3 cellular contexts compared by ENCODE assay signal in the genomic region with DNA sequence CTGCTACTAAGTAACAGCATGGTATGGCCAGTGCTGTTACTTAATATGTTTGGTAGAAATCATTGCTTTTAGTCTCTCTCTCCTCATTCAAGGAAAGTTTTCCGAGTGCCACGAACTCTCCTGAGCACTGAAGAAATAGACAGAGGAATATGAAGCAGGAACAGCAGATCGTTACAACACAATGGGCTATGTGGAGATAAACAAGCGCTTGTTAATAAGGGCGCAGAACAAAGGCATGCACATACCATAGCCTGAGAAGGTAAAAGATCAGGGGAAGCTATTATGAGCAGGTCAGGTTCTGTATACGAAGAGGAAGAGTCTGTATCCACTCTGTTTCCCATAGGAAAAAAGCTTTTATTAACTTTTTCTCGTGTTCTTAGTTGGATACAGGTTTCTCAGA.
"Had no signal": no experiment of that assay in that cellular context is flagged by ENCODE, and none has a peak within 500 bp of the region (broad histone marks: within the 10 kb centered on the region; RNA-seq: fewer than 3 reads in every experiment).

No MANE protein-coding gene starts in this region.

- DNase-seq: GDM1, GF-D8 had no signal

- ATAC-seq: GM12878 had no signal

- H3K4me3 ChIP-seq: GM12878 had no signal
